ENCODE assay signal across 8 cellular contexts in genomic region chrX:134460005-134460860, GRCh38. TPM values are rescaled to one million over a fixed set of nuclear protein-coding genes. Genes with fewer than 3 reads are reported as not detected.
DNase-seq lines count a peak whose midpoint lies in the region; ATAC-seq and TF ChIP-seq lines count a peak whose summit lies in the region.

A gene with protein sequence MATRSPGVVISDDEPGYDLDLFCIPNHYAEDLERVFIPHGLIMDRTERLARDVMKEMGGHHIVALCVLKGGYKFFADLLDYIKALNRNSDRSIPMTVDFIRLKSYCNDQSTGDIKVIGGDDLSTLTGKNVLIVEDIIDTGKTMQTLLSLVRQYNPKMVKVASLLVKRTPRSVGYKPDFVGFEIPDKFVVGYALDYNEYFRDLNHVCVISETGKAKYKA (plus strand): TSS chrX:134460165. CDS start chrX:134460312, 147 bp downstream.

- H3K4me3 ChIP-seq in Loucy (ENCODE audit: low read length, poor library complexity, severe bottlenecking) (peak within 1 kb of the TSS; percentile 87), osteoblast (ENCODE audit: insufficient read depth, low read length) (peak within 1 kb of the TSS; percentile 76), suprapubic skin (peak within 1 kb of the TSS; percentile 67)

- peak; percentile 94 for ATAC-seq in SK-N-SH treated with all-trans-retinoic acid at 6 μM for 48 hours

- peak within 1 kb of the TSS; percentile 56 for H3K27ac ChIP-seq in osteoblast (ENCODE audit: low read depth, low read length)
- peak within 1 kb of the TSS; percentile 69 for H3K27ac ChIP-seq in suprapubic skin

- H3K9ac ChIP-seq in Loucy (ENCODE audit: low read depth, low read length, poor library complexity, severe bottlenecking) = peak within 1 kb of the TSS; percentile 68

- H3K4me2 ChIP-seq in Loucy (ENCODE audit: low read depth, low read length, poor library complexity, severe bottlenecking) = peak within 1 kb of the TSS; percentile 91
- peak within 1 kb of the TSS; percentile 71 for H3K4me2 ChIP-seq in osteoblast (ENCODE audit: insufficient read depth, low read length)

- no peaks in the 10 kb centered on the region for H3K9me2 ChIP-seq in Loucy (replicated peaks; ENCODE audit: low read depth, low read length)

- H3K4me1 ChIP-seq in Loucy (ENCODE audit: insufficient read depth, low read length, poor library complexity, severe bottlenecking) (peaks cover 12% of the 10 kb centered on the region), osteoblast (ENCODE audit: insufficient read depth, low read length) (no peaks in the 10 kb centered on the region), suprapubic skin (no peaks in the 10 kb centered on the region)

- WGBS in suprapubic skin = 48% methylated on average over 70 of the region's 85 CpGs

- peak within 1 kb of the TSS; percentile 100 for H2AFZ ChIP-seq in Loucy (ENCODE audit: low read length)
- peak within 1 kb of the TSS; percentile 83 for H2AFZ ChIP-seq in osteoblast (ENCODE audit: low read length)

- no peaks in the 10 kb centered on the region for H3K36me3 ChIP-seq in Loucy (ENCODE audit: insufficient read depth, low read length)
- H3K36me3 ChIP-seq in osteoblast (ENCODE audit: insufficient read depth, low read length) = no peaks in the 10 kb centered on the region
- H3K36me3 ChIP-seq in suprapubic skin = no peaks in the 10 kb centered on the region

- TF ChIP-seq CTCF in Loucy (conservative IDR thresholded peaks at IDR 0.05; ENCODE audit: low read length) = no peak
- no peak for TF ChIP-seq CTCF in osteoblast (IDR thresholded peaks at IDR 0.05; ENCODE audit: extremely low read depth, low read depth, low read length)
- TF ChIP-seq CTCF in suprapubic skin (IDR thresholded peaks at IDR 0.05) = no peak

- H3K27me3 ChIP-seq in Loucy (ENCODE audit: insufficient read depth, low read length, poor library complexity, severe bottlenecking) = no peaks in the 10 kb centered on the region
- no peaks in the 10 kb centered on the region for H3K27me3 ChIP-seq in osteoblast (ENCODE audit: insufficient read depth, low read length)
- H3K27me3 ChIP-seq in suprapubic skin = no peaks in the 10 kb centered on the region

- TF ChIP-seq POLR2A in suprapubic skin (IDR thresholded peaks at IDR 0.05) = no peak

- peaks cover 22% of the 10 kb centered on the region for H4K20me1 ChIP-seq in Loucy (ENCODE audit: insufficient read depth, low read length, poor library complexity, severe bottlenecking)
- no peaks in the 10 kb centered on the region for H4K20me1 ChIP-seq in osteoblast (ENCODE audit: insufficient read depth, low read length)

- DNase-seq in EL (peak; percentile 80), GOT3 (lab: John Stamatoyannopoulos, UW) (peak; percentile 21), glomerular visceral epithelial cell (ENCODE audit: extremely low spot score) (peak; percentile 80), osteoblast (ENCODE audit: insufficient read length, low spot score, missing footprints) (peak; percentile 89), suprapubic skin (ENCODE audit: low spot score in 2 of 2) (peak; percentile 73 to 83)
- peak; percentile 76 for DNase-seq in activated naive CD4-positive, alpha-beta T cell treated with anti-CD3 and anti-CD28 coated beads, Interleukin-2, amount 50 U/mL, for 16 hours

- H3K79me2 ChIP-seq in Loucy (ENCODE audit: insufficient read depth, low read length) (peaks cover 48% of the 10 kb centered on the region), osteoblast (ENCODE audit: insufficient read depth, low read length) (peaks cover 28% of the 10 kb centered on the region)

- H3K9me3 ChIP-seq in Loucy (ENCODE audit: insufficient read depth, low read depth, low read length) (no peaks in the 10 kb centered on the region), osteoblast (ENCODE audit: low read depth, low read length) (no peaks in the 10 kb centered on the region), suprapubic skin (no peaks in the 10 kb centered on the region)

- H3F3A ChIP-seq in Loucy (ENCODE audit: low read depth) = no peaks in the 10 kb centered on the region

- no peak for TF ChIP-seq EP300 in suprapubic skin (IDR thresholded peaks at IDR 0.05)

TF ChIP-seq in SK-N-SH treated with all-trans-retinoic acid at 6 μM for 48 hours, 23 proteins besides CTCF, POLR2A, EP300 and RAD21 (continues in another document):
- TF ChIP-seq, protein P1, sequence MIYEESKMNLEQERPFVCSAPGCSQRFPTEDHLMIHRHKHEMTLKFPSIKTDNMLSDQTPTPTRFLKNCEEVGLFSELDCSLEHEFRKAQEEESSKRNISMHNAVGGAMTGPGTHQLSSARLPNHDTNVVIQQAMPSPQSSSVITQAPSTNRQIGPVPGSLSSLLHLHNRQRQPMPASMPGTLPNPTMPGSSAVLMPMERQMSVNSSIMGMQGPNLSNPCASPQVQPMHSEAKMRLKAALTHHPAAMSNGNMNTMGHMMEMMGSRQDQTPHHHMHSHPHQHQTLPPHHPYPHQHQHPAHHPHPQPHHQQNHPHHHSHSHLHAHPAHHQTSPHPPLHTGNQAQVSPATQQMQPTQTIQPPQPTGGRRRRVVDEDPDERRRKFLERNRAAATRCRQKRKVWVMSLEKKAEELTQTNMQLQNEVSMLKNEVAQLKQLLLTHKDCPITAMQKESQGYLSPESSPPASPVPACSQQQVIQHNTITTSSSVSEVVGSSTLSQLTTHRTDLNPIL (CRISPR knock-in tag; IDR thresholded peaks at IDR 0.05; ENCODE audit: low read depth) = no peak
- TF ChIP-seq TSHZ2 (CRISPR knock-in tag; IDR thresholded peaks at IDR 0.05) (no peak), ISL1 (CRISPR knock-in tag; IDR thresholded peaks at IDR 0.05) (no peak), TOX (CRISPR knock-in tag; IDR thresholded peaks at IDR 0.05; ENCODE audit: borderline replicate concordance) (no peak), GLIS3 (CRISPR knock-in tag; IDR thresholded peaks at IDR 0.05) (no peak), POU6F1 (CRISPR knock-in tag; IDR thresholded peaks at IDR 0.05; ENCODE audit: borderline replicate concordance, low read depth) (no peak), ZNF565 (CRISPR knock-in tag; conservative IDR thresholded peaks at IDR 0.05; ENCODE audit: low read depth) (no peak), OSR1 (CRISPR knock-in tag; IDR thresholded peaks at IDR 0.05) (no peak), SNAI2 (CRISPR knock-in tag; IDR thresholded peaks at IDR 0.05) (no peak), BACH2 (CRISPR knock-in tag; IDR thresholded peaks at IDR 0.05; ENCODE audit: borderline replicate concordance) (no peak), RARB (CRISPR knock-in tag; IDR thresholded peaks at IDR 0.05) (no peak), CSDC2 (CRISPR knock-in tag; IDR thresholded peaks at IDR 0.05) (no peak), TCF4 (CRISPR knock-in tag; IDR thresholded peaks at IDR 0.05; ENCODE audit: borderline replicate concordance) (no peak), ESRRG (CRISPR knock-in tag; IDR thresholded peaks at IDR 0.05) (no peak), ZNF70 (CRISPR knock-in tag; IDR thresholded peaks at IDR 0.05) (no peak), ZNF8 (CRISPR knock-in tag; IDR thresholded peaks at IDR 0.05) (no peak), ZC3H10 (CRISPR knock-in tag; IDR thresholded peaks at IDR 0.05) (no peak)
- TF ChIP-seq, protein P2, sequence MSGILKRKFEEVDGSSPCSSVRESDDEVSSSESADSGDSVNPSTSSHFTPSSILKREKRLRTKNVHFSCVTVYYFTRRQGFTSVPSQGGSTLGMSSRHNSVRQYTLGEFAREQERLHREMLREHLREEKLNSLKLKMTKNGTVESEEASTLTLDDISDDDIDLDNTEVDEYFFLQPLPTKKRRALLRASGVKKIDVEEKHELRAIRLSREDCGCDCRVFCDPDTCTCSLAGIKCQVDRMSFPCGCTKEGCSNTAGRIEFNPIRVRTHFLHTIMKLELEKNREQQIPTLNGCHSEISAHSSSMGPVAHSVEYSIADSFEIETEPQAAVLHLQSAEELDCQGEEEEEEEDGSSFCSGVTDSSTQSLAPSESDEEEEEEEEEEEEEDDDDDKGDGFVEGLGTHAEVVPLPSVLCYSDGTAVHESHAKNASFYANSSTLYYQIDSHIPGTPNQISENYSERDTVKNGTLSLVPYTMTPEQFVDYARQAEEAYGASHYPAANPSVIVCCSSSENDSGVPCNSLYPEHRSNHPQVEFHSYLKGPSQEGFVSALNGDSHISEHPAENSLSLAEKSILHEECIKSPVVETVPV (CRISPR knock-in tag; IDR thresholded peaks at IDR 0.05) = no peak

RNA-seq across cellular contexts. Expression of the gene that starts here (rescaled TPM):
- total RNA-seq in osteoblast (6.2 and 9.4 TPM in 2 replicates), suprapubic skin (10 to 100 TPM in 1 of 4 donors, 1 to 10 TPM in 3; 5.0 to 12.8 (median 7.2) TPM)

Comparison
In these comparisons a context has a peak if more than half of its experiments do, and no peak if none do; other contexts are left out.
1. Peak in every context shown above with its lines: DNase-seq, ATAC-seq, H3K4me3 ChIP-seq and H3K27ac ChIP-seq.
2. DNase-seq: peak in every context shown above with its lines; median percentile 89 in osteoblast; 80 in EL; 80 in glomerular visceral epithelial cell; 78 in suprapubic skin; 76 in activated naive CD4-positive, alpha-beta T cell treated with anti-CD3 and anti-CD28 coated beads, Interleukin-2, amount 50 U/mL, for 16 hours; 21 in GOT3.